ENCODE assay signal across 8 cellular contexts in the genomic region with DNA sequence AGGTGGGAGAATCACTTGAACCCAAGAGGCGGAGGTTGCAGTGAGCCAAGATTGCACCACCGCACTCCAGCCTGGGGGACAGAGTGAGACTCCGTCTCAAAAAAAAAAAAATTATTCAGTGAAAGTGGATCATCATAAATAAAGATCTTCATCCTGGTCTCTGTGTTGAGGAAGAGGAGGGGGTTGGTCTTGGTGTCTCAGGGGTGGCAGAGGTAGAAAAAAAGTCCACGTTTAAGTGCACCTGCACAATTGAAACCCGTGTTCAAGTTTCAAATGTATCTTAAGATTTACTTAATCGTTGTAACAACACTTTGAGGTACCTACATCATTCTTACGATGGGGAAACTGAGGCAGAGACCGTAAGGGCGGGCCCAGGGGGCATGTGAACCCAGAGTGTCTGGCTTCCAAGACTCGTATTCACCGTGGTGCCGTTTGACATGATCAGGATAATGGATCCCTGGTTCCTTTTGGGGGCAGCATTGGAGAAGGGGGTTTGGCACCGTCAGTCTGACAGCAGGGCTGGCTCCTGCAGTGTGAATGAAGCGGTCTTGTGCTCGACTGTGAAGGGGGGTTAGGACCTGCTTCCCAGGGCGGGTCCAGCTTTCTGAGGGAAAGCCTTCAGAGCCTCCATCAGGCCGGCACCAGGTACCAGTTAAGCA. TPM values are rescaled to one million over a fixed set of nuclear protein-coding genes. Genes with fewer than 3 reads are reported as not detected.
DNase-seq lines count a peak whose midpoint lies in the region; ATAC-seq and TF ChIP-seq lines count a peak whose summit lies in the region.

No MANE protein-coding gene starts in this region.

- peak overlapping the region; percentile 88 for H3K27ac ChIP-seq in KMS-11
- peak overlapping the region; percentile 95 for H3K27ac ChIP-seq in adipose tissue (ENCODE audit: low read depth, low read length)
- peak overlapping the region; percentile 78 to 82 for H3K27ac ChIP-seq in liver (ENCODE audit: low read depth in 1 of 2, low read length in 2 of 2)

- no peak for TF ChIP-seq RAD21 in liver (IDR thresholded peaks at IDR 0.05)

- peaks cover 8% of the 10 kb centered on the region for H3K36me3 Mint-ChIP-seq in type B pancreatic cell

- 23 to 27% (median 25%) methylated on average over 17 of the region's 17 CpGs for WGBS in adipose tissue, 3 donors
- 29% methylated on average over 17 of the region's 17 CpGs for WGBS in liver

- no peaks in the 10 kb centered on the region for H3K9me3 Mint-ChIP-seq in type B pancreatic cell

- ATAC-seq in GM19351 (IDR thresholded peaks at IDR 0.05; ENCODE audit: unreplicated experiment), result no peak

- H3K9ac ChIP-seq in KMS-11 (peak overlapping the region; percentile 85), liver (ENCODE audit: low read depth in 1 of 2, low read length in 2 of 2) (peak overlapping the region; percentile 17 to 29)

- peak overlapping the region; percentile 11; the same call in 1 of the 2 replicates for H2AFZ ChIP-seq in KMS-11 (ENCODE audit: low read depth)

- H3K79me2 ChIP-seq in KMS-11 (ENCODE audit: insufficient read depth, low read depth), result no peaks in the 10 kb centered on the region

- H3K4me2 ChIP-seq in KMS-11, result peak overlapping the region; percentile 79

- H3K4me1 ChIP-seq in KMS-11 (ENCODE audit: low read depth, poor library complexity, severe bottlenecking) (peaks cover 67% of the 10 kb centered on the region), liver (ENCODE audit: control insufficient read depth in 4 of 4, insufficient read depth in 4 of 4, low read length in 3 of 4) (peaks cover 10 to 44% (median 27%) of the 10 kb centered on the region in 4 donors)

- H3K9me3 ChIP-seq in liver (ENCODE audit: control insufficient read depth in 4 of 4, low read length in 3 of 4), result no peaks in the 10 kb centered on the region

- H3K27me3 Mint-ChIP-seq in type B pancreatic cell, result no peaks in the 10 kb centered on the region

- H3K4me3 Mint-ChIP-seq in type B pancreatic cell, result peak overlapping the region; percentile 88

- no peak overlapping the region for H3K4me3 ChIP-seq in KMS-11 (IDR thresholded peaks at IDR 0.05; ENCODE audit: insufficient read depth, low read depth, low read length)
- peak overlapping the region; percentile 36 to 66 (median 63) for H3K4me3 ChIP-seq in liver (ENCODE audit: low read depth in 1 of 3, low read length in 3 of 3)

- H3K36me3 ChIP-seq in KMS-11 (ENCODE audit: insufficient read depth) (no peaks in the 10 kb centered on the region), liver (ENCODE audit: control insufficient read depth in 4 of 4, insufficient read depth in 3 of 4, low read depth in 1 of 4, low read length in 3 of 4) (no peaks in the 10 kb centered on the region)

- H3K27me3 ChIP-seq in KMS-11 (ENCODE audit: insufficient read depth, low read depth) (no peaks in the 10 kb centered on the region), liver (ENCODE audit: control insufficient read depth in 4 of 4, insufficient read depth in 4 of 4, low read length in 3 of 4) (no peaks in the 10 kb centered on the region)

- no peak for TF ChIP-seq CTCF in KMS-11 (conservative IDR thresholded peaks at IDR 0.05; ENCODE audit: low read depth, low read length)
- TF ChIP-seq CTCF in liver (IDR thresholded peaks at IDR 0.05; ENCODE audit: low read depth, low read length, missing input control), result no peak
- TF ChIP-seq CTCF in type B pancreatic cell (conservative IDR thresholded peaks at IDR 0.05), result no peak

- peak overlapping the region; percentile 92 for H3K27ac Mint-ChIP-seq in type B pancreatic cell

- DNase-seq in NCI-H2029 (lab: John Stamatoyannopoulos, UW) (peak; percentile 66), NCI-H2029 treated with DMSO at 0.1 percent for 48 hours (lab: John Stamatoyannopoulos, UW) (no peak), type B pancreatic cell (ENCODE audit: extremely low spot score, unreplicated experiment) (no peak), NCI-H1048 (lab: John Stamatoyannopoulos, UW) (no peak)

- peaks cover 61% of the 10 kb centered on the region for H3K4me1 Mint-ChIP-seq in type B pancreatic cell (ENCODE audit: unreplicated experiment)

- no peaks in the 10 kb centered on the region for H4K20me1 ChIP-seq in KMS-11 (ENCODE audit: insufficient read depth)

TF ChIP-seq in liver, 16 proteins besides CTCF, POLR2A, EP300 and RAD21:
- TF ChIP-seq, protein P1, sequence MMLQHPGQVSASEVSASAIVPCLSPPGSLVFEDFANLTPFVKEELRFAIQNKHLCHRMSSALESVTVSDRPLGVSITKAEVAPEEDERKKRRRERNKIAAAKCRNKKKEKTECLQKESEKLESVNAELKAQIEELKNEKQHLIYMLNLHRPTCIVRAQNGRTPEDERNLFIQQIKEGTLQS (IDR thresholded peaks at IDR 0.05), result no peak
- TF ChIP-seq GABPA (IDR thresholded peaks at IDR 0.05 in 1 of 2, conservative IDR thresholded peaks at IDR 0.05 in 1 of 2) (no peak), FOXA1 (IDR thresholded peaks at IDR 0.05) (no peak), NR2F2 (IDR thresholded peaks at IDR 0.05) (no peak), TAF1 (conservative IDR thresholded peaks at IDR 0.05) (no peak), SP1 (IDR thresholded peaks at IDR 0.05) (no peak), HNF4A (conservative IDR thresholded peaks at IDR 0.05) (no peak), RXRA (IDR thresholded peaks at IDR 0.05) (no peak), YY1 (IDR thresholded peaks at IDR 0.05) (no peak)
- TF ChIP-seq, protein P2, sequence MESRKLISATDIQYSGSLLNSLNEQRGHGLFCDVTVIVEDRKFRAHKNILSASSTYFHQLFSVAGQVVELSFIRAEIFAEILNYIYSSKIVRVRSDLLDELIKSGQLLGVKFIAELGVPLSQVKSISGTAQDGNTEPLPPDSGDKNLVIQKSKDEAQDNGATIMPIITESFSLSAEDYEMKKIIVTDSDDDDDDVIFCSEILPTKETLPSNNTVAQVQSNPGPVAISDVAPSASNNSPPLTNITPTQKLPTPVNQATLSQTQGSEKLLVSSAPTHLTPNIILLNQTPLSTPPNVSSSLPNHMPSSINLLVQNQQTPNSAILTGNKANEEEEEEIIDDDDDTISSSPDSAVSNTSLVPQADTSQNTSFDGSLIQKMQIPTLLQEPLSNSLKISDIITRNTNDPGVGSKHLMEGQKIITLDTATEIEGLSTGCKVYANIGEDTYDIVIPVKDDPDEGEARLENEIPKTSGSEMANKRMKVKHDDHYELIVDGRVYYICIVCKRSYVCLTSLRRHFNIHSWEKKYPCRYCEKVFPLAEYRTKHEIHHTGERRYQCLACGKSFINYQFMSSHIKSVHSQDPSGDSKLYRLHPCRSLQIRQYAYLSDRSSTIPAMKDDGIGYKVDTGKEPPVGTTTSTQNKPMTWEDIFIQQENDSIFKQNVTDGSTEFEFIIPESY (IDR thresholded peaks at IDR 0.05), result no peak
- TF ChIP-seq, protein P3, sequence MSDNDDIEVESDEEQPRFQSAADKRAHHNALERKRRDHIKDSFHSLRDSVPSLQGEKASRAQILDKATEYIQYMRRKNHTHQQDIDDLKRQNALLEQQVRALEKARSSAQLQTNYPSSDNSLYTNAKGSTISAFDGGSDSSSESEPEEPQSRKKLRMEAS (IDR thresholded peaks at IDR 0.05), result no peak

RNA-seq across cellular contexts. Expression of a gene that starts 32.9 kb away (rescaled TPM):
- polyA plus RNA-seq in adipose tissue (100 to 1,000 TPM in 2 of 3 donors, 10 to 100 TPM in 1; 82.2 to 436 (median 301) TPM), liver (10 to 100 TPM; 33.9 to 96.1 TPM)
- total RNA-seq in liver (100 to 1,000 TPM in 1 of 2 donors, 10 to 100 TPM in 1; 46.4 to 117 TPM), type B pancreatic cell (ENCODE audit: low replicate concordance) (472 and 516 TPM in 2 replicates)

RNA-seq across cellular contexts. Expression of a gene that starts 57.9 kb away (rescaled TPM):
- 100 to 1,000 TPM in 2 of 3 donors, 10 to 100 TPM in 1; 69.4 to 265 (median 105) TPM for polyA plus RNA-seq in adipose tissue
- total RNA-seq in liver, result 10 to 100 TPM; 57.6 to 96.1 TPM
- polyA plus RNA-seq in liver, result 100 to 1,000 TPM; 102 to 210 TPM
- total RNA-seq in type B pancreatic cell (ENCODE audit: low replicate concordance), result 246 and 281 TPM in 2 replicates
